1 cellular context compared by ENCODE assay signal in the genomic region with DNA sequence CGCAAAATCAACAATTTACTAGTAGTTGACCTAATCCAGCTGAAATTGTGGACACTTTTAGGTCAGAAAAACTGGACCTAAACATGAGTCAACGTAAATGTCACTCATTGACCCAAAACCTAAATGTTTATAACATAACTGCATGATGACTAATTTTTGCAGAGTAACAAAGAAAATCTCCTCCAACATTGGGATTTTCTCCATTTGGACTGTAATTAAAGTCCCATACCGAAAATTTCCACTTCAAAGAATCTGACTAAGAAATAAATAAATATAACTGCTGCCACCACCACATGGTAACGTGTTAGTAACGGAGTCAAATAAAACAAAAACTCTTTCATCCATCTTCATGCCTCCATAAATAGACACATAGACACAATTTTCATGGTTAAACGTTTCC.
TF ChIP-seq lines count a peak whose summit lies in the region.

No MANE protein-coding gene starts in this region.

TF ChIP-seq in H1, 55 proteins besides CTCF, POLR2A, EP300 and RAD21 (continued from another document):
- TF ChIP-seq SIRT6 (IDR thresholded peaks at IDR 0.05; ENCODE audit: low read length): no peak
- no peak for TF ChIP-seq SRF (IDR thresholded peaks at IDR 0.05; ENCODE audit: low read depth, low read length)
- no peak for TF ChIP-seq EZH2 (IDR thresholded peaks at IDR 0.05; ENCODE audit: low read depth, low read length, severe bottlenecking)
